19 cellular contexts compared by ENCODE assay signal in the genomic region with DNA sequence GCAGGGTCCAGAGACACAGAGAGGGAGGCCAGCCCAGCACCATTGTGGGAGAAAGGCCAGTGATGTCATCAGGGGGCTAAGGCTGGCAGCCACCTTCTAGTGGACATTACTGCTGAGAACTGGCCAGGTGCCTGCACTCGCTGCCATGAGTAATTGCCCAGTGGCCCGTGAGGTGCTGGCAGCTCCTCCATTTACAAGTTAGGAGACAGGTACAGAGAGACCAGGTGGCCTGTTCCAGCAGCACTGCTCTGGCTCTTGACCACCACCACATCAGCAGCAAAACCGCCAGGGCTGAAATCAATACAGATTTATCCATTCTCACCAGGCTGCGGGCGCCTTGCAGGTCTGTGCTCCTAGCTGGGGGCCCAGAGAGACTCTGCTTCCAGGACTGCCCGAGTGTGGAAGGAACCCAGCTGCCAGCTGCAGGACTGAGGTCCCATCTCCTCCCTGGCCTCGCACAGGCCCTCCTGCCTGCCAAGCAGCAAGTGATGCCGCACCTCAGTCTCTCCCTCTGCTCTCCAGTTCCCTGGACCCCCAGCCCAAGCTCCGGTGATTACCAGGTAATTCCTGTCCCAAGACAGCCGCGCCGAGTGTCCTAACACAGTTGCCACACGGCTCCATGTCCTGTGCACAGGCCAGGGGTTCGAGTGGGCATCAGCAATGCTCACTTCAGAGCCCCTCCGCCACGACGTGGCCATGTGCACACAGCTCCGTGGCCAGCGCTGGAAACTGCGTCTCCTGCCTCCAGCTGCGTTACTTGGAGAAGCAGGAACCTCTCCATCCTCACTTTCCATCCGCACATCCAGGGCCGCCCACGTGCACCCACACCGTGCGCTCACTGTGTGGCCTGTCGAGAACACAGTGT.
DNase-seq lines count a peak whose midpoint lies in the region; ATAC-seq and TF ChIP-seq lines count a peak whose summit lies in the region.
"Had no signal": no experiment of that assay in that cellular context is flagged by ENCODE, and none has a peak within 500 bp of the region (broad histone marks: within the 10 kb centered on the region; RNA-seq: fewer than 3 reads in every experiment).

No MANE protein-coding gene starts in this region.

- H3K4me1 ChIP-seq in BLaER1: peaks cover 74% of the 10 kb centered on the region

- H3K27ac ChIP-seq in BLaER1: peak overlapping the region; percentile 73; the same call in 1 of the 2 replicates
- no peak overlapping the region for H3K27ac ChIP-seq in coronary artery
- H3K27ac ChIP-seq: dorsolateral prefrontal cortex, KMS-11, psoas muscle had no signal

- no peaks in the 10 kb centered on the region for H3K27me3 ChIP-seq in BLaER1
- H3K27me3 ChIP-seq: dorsolateral prefrontal cortex, testis had no signal

- TF ChIP-seq CTCF in coronary artery (IDR thresholded peaks at IDR 0.05): no peak
- no peak for TF ChIP-seq CTCF in omental fat pad (IDR thresholded peaks at IDR 0.05)

- H3K9me3 Mint-ChIP-seq in activated T-helper 17 cell treated with anti-CD3 and anti-CD28 coated beads, Interleukin-2, amount 50 U/mL, for 72 hours: peaks cover under 1% of the 10 kb centered on the region

- no peak overlapping the region for H3K9ac ChIP-seq in BLaER1
- H3K9ac ChIP-seq: KMS-11 had no signal

- H3K36me3 Mint-ChIP-seq in activated T-helper 17 cell treated with anti-CD3 and anti-CD28 coated beads, Interleukin-2, amount 50 U/mL, for 72 hours (ENCODE audit: low read depth): no peaks in the 10 kb centered on the region
- H3K36me3 Mint-ChIP-seq: naive thymus-derived CD4-positive, alpha-beta T cell had no signal

- H3K4me2 ChIP-seq in BLaER1: peak overlapping the region; percentile 94
- H3K4me2 ChIP-seq: KMS-11 had no signal

- no peaks in the 10 kb centered on the region for H3K4me1 Mint-ChIP-seq in activated T-helper 17 cell treated with anti-CD3 and anti-CD28 coated beads, Interleukin-2, amount 50 U/mL, for 72 hours

- H3K4me3 ChIP-seq in BLaER1: no peak overlapping the region
- no peak overlapping the region for H3K4me3 ChIP-seq in coronary artery
- H3K4me3 ChIP-seq: dorsolateral prefrontal cortex, psoas muscle, testis had no signal

- no peak overlapping the region for H3K4me3 Mint-ChIP-seq in activated T-helper 17 cell treated with anti-CD3 and anti-CD28 coated beads, Interleukin-2, amount 50 U/mL, for 72 hours
- H3K4me3 Mint-ChIP-seq: activated CD4-positive, alpha-beta T cell treated with anti-CD3 and anti-CD28 coated beads for 36 hours; B cell had no signal

- no peak overlapping the region for H3K27ac Mint-ChIP-seq in activated T-helper 17 cell treated with anti-CD3 and anti-CD28 coated beads, Interleukin-2, amount 50 U/mL, for 72 hours
- H3K27ac Mint-ChIP-seq: activated CD4-positive, alpha-beta T cell treated with anti-CD3 and anti-CD28 coated beads for 36 hours; B cell; naive thymus-derived CD4-positive, alpha-beta T cell had no signal

- no peaks in the 10 kb centered on the region for H3K36me3 ChIP-seq in BLaER1

- DNase-seq in NCI-H1092 treated with DMSO at 0.1 percent for 48 hours (lab: John Stamatoyannopoulos, UW): peak; percentile 21
- DNase-seq in NCI-H1092 (lab: John Stamatoyannopoulos, UW): no peak
- peak; percentile 71 for DNase-seq in coronary artery (ENCODE audit: low spot score)
- peak; percentile 17 for DNase-seq in omental fat pad (ENCODE audit: low spot score)
- no peak for DNase-seq in GF-D8 (lab: John Stamatoyannopoulos, UW)
- DNase-seq in NCI-H1105 treated with DMSO at 0.1 percent for 48 hours (lab: John Stamatoyannopoulos, UW): no peak
- DNase-seq: 8988T; activated CD8-positive, alpha-beta memory T cell treated with anti-CD3 and anti-CD28 coated beads, Interleukin-2, amount 50 U/mL, for 48 hours; naive thymus-derived CD4-positive, alpha-beta T cell had no signal

- peaks cover 5% of the 10 kb centered on the region for H3K9me3 ChIP-seq in BLaER1
- H3K9me3 ChIP-seq: psoas muscle, testis had no signal

- ATAC-seq in omental fat pad (ENCODE audit: low FRiP score): no peak
- no peak for ATAC-seq in activated T-helper 17 cell treated with anti-CD3 and anti-CD28 coated beads, Interleukin-2, amount 50 U/mL, for 72 hours (replicated peaks)
- ATAC-seq: activated CD4-positive, alpha-beta T cell treated with anti-CD3 and anti-CD28 coated beads for 36 hours; esophagus mucosa; naive thymus-derived CD4-positive, alpha-beta T cell; psoas muscle; SK-N-SH treated with all-trans-retinoic acid at 6 μM for 48 hours had no signal

- H3K27me3 Mint-ChIP-seq in activated T-helper 17 cell treated with anti-CD3 and anti-CD28 coated beads, Interleukin-2, amount 50 U/mL, for 72 hours: no peaks in the 10 kb centered on the region
- H3K27me3 Mint-ChIP-seq: activated CD4-positive, alpha-beta T cell treated with anti-CD3 and anti-CD28 coated beads for 36 hours; B cell; naive thymus-derived CD4-positive, alpha-beta T cell had no signal

- no peaks in the 10 kb centered on the region for H4K20me1 ChIP-seq in BLaER1

Comparison
In these comparisons a context has a peak if more than half of its experiments do, and no peak if none do; other contexts are left out.
1. DNase-seq: peak in NCI-H1092 treated with DMSO at 0.1 percent for 48 hours (single experiment), coronary artery (single experiment) and omental fat pad (single experiment); none in NCI-H1092 (single experiment), GF-D8 (single experiment) and NCI-H1105 treated with DMSO at 0.1 percent for 48 hours (single experiment).